In genomic region chr21:27536319-27536718, GRCh38 we compare ENCODE assay signal across 34 cellular contexts.
DNase-seq lines count a peak whose midpoint lies in the region; ATAC-seq, FAIRE-seq and TF ChIP-seq lines count a peak whose summit lies in the region.
"Had no signal": no experiment of that assay in that cellular context is flagged by ENCODE, and none has a peak within 500 bp of the region (broad histone marks: within the 10 kb centered on the region; RNA-seq: fewer than 3 reads in every experiment).

No MANE protein-coding gene starts in this region.

- WGBS in SK-N-SH (ENCODE audit: low lambda C conversion rate) = 76% methylated on average over 3 of the region's 3 CpGs
- 96 to 99% methylated on average over 3 of the region's 3 CpGs for WGBS in testis, 2 donors
- WGBS in pancreas, 2 donors = 82 to 90% methylated on average over 3 of the region's 3 CpGs

- TF ChIP-seq EP300 in SK-N-SH (IDR thresholded peaks at IDR 0.05; ENCODE audit: borderline replicate concordance in 1 of 2, low read depth in 1 of 2, low read length in 1 of 2) = no peak

- H3K9me3 ChIP-seq in SK-N-SH = no peaks in the 10 kb centered on the region
- H3K9me3 ChIP-seq in osteoblast (ENCODE audit: low read depth, low read length) = no peaks in the 10 kb centered on the region
- H3K9me3 ChIP-seq in testis = no peaks in the 10 kb centered on the region
- no peaks in the 10 kb centered on the region for H3K9me3 ChIP-seq in pancreas
- H3K9me3 ChIP-seq: BLaER1, esophagus muscularis mucosa, neutrophil, psoas muscle, sigmoid colon, upper lobe of left lung had no signal

- DNase-seq in H54 (ENCODE audit: insufficient read length, low spot score) (no peak), SK-N-SH (no peak), fibroblast of gingiva (ENCODE audit: low read depth) (peak; percentile 37), osteoblast (ENCODE audit: insufficient read length, low spot score, missing footprints) (no peak), superior temporal gyrus (ENCODE audit: extremely low spot score) (no peak), testis (no peak), pancreas (no peak)
- DNase-seq: ACHN; activated CD4-positive, alpha-beta memory T cell treated with anti-CD3 and anti-CD28 coated beads for 36 hours; activated CD4-positive, CD25-positive, alpha-beta regulatory T cell treated with anti-CD3 and anti-CD28 coated beads, Interleukin-2, amount 50 U/mL, for 72 hours; activated naive CD4-positive, alpha-beta T cell treated with Interleukin-2 at 50 U/mL for 16 hours; cerebellar nuclear complex; DMS153; left ventricle myocardium superior; MG63; naive B cell; NCI-H2081 treated with DMSO at 0.1 percent for 48 hours; NCI-H2227 treated with DMSO at 0.1 percent for 48 hours; NCI-H526 treated with DMSO at 0.1 percent for 48 hours; PC-9; psoas muscle; sigmoid colon; stimulated activated CD4-positive, alpha-beta T cell treated with anti-CD3 and anti-CD28 coated beads, Interleukin-15, amount 100 ng/mL, for 24 hours; substantia nigra; upper lobe of left lung had no signal

- H3K27ac ChIP-seq in SK-N-SH (ENCODE audit: low read depth in 2 of 2, low read length in 1 of 2) = no peak overlapping the region
- no peak overlapping the region for H3K27ac ChIP-seq in osteoblast (ENCODE audit: low read depth, low read length)
- H3K27ac ChIP-seq in testis = no peak overlapping the region
- H3K27ac ChIP-seq in pancreas = no peak overlapping the region
- H3K27ac ChIP-seq: BLaER1, esophagus muscularis mucosa, neutrophil, PC-9, psoas muscle, sigmoid colon, upper lobe of left lung had no signal

- no peak for TF ChIP-seq RAD21 in SK-N-SH (IDR thresholded peaks at IDR 0.05; ENCODE audit: low read length)

- no peak overlapping the region for H3K4me3 ChIP-seq in SK-N-SH (ENCODE audit: low read depth in 2 of 2, low read length in 1 of 2)
- no peak overlapping the region for H3K4me3 ChIP-seq in osteoblast (ENCODE audit: insufficient read depth, low read length)
- no peak overlapping the region for H3K4me3 ChIP-seq in testis
- H3K4me3 ChIP-seq in pancreas = no peak overlapping the region
- H3K4me3 ChIP-seq: BLaER1, esophagus muscularis mucosa, K562, MG63, PC-9, psoas muscle, sigmoid colon, upper lobe of left lung had no signal

- H2AFZ ChIP-seq in SK-N-SH (ENCODE audit: low read depth) = no peak overlapping the region
- H2AFZ ChIP-seq in osteoblast (ENCODE audit: low read length) = no peak overlapping the region
- H2AFZ ChIP-seq: PC-9 had no signal

- H3K9ac ChIP-seq in SK-N-SH = no peak overlapping the region
- H3K9ac ChIP-seq: BLaER1 had no signal

- H3F3A ChIP-seq in SK-N-SH (replicated peaks; ENCODE audit: insufficient read depth) = no peaks in the 10 kb centered on the region

- ATAC-seq in GM21515 (IDR thresholded peaks at IDR 0.05; ENCODE audit: unreplicated experiment) = no peak
- no peak for ATAC-seq in pancreas
- ATAC-seq: K562; left ventricle myocardium superior; psoas muscle; Right ventricle myocardium inferior; stimulated activated memory B cell treated with anti-CD40 and anti-IgM and Interleukin-4, amounts not matched to agents 10 μg/mL and 1 μg/mL and 100 μg/mL, for 72 hours had no signal

- TF ChIP-seq POLR2A in H54 (IDR thresholded peaks at IDR 0.05; ENCODE audit: low read depth, low read length) (no peak), testis (IDR thresholded peaks at IDR 0.05) (no peak)

- POLR2A ChIA-PET in SK-N-SH (lab: Yijun Ruan, JAX) = no interaction called here

- intact Hi-C loops in testis (cut with DNase I; ENCODE audit: low total_unique reads) (no loop called here), pancreas (cut with DNase I) (no loop called here)

- CTCF ChIA-PET in SK-N-SH (lab: Yijun Ruan, JAX) = no interaction called here

- H3K4me1 ChIP-seq in SK-N-SH (ENCODE audit: control insufficient read depth in 1 of 2, insufficient read depth in 2 of 2, low read depth in 1 of 2, low read length in 1 of 2) (peaks cover 0 to 8% of the 10 kb centered on the region in 2 experiments; a peak in 2 of 4 replicates), osteoblast (ENCODE audit: insufficient read depth, low read length) (peaks cover 3% of the 10 kb centered on the region), testis (no peaks in the 10 kb centered on the region), pancreas (no peaks in the 10 kb centered on the region)
- H3K4me1 ChIP-seq: BLaER1, esophagus muscularis mucosa, psoas muscle, sigmoid colon, upper lobe of left lung had no signal

- no peaks in the 10 kb centered on the region for H4K20me1 ChIP-seq in SK-N-SH (ENCODE audit: insufficient read depth)
- H4K20me1 ChIP-seq in osteoblast (ENCODE audit: insufficient read depth, low read length) = no peaks in the 10 kb centered on the region
- H4K20me1 ChIP-seq: BLaER1 had no signal

- H3K27me3 ChIP-seq in SK-N-SH (ENCODE audit: insufficient read depth) (no peaks in the 10 kb centered on the region), osteoblast (ENCODE audit: insufficient read depth, low read length) (no peaks in the 10 kb centered on the region), testis (no peaks in the 10 kb centered on the region), pancreas (no peaks in the 10 kb centered on the region)
- H3K27me3 ChIP-seq: BLaER1, esophagus muscularis mucosa, MG63, neutrophil, sigmoid colon, upper lobe of left lung had no signal

- no peaks in the 10 kb centered on the region for H3K79me2 ChIP-seq in SK-N-SH (ENCODE audit: insufficient read depth)
- no peaks in the 10 kb centered on the region for H3K79me2 ChIP-seq in osteoblast (ENCODE audit: insufficient read depth, low read length)

- H3K4me2 ChIP-seq in SK-N-SH = no peak overlapping the region
- peak overlapping the region; percentile 17 for H3K4me2 ChIP-seq in osteoblast (ENCODE audit: insufficient read depth, low read length)
- H3K4me2 ChIP-seq: BLaER1, PC-9 had no signal

- TF ChIP-seq CTCF in SK-N-SH (IDR thresholded peaks at IDR 0.05) = no peak
- TF ChIP-seq CTCF in osteoblast (IDR thresholded peaks at IDR 0.05; ENCODE audit: extremely low read depth, low read depth, low read length) = no peak
- no peak for TF ChIP-seq CTCF in testis (IDR thresholded peaks at IDR 0.05)
- TF ChIP-seq CTCF in pancreas (IDR thresholded peaks at IDR 0.05) = no peak

- peak; percentile 89 for FAIRE-seq in H54 (lab: Jason Lieb, UNC)
- FAIRE-seq in pancreas (lab: Jason Lieb, UNC) = no peak
- FAIRE-seq: G401.6, K562, keratinocyte had no signal

- H3K36me3 ChIP-seq in SK-N-SH (replicated peaks in 1 of 2; ENCODE audit: control insufficient read depth in 1 of 2, insufficient read depth in 2 of 2, low read length in 1 of 2) (no peaks in the 10 kb centered on the region), osteoblast (ENCODE audit: insufficient read depth, low read length) (no peaks in the 10 kb centered on the region), testis (ENCODE audit: low read depth, missing control alignments) (no peaks in the 10 kb centered on the region), pancreas (no peaks in the 10 kb centered on the region)
- H3K36me3 ChIP-seq: BLaER1, esophagus muscularis mucosa, neutrophil, sigmoid colon, upper lobe of left lung had no signal

- no peaks in the 10 kb centered on the region for H3K9me2 ChIP-seq in SK-N-SH

TF ChIP-seq in SK-N-SH, 30 proteins besides CTCF, POLR2A, EP300 and RAD21:
- TF ChIP-seq JUND (IDR thresholded peaks at IDR 0.05) = peak; percentile 17; the same call in 1 of the 2 replicates
- peak; percentile 12; the same call in 1 of the 2 replicates for TF ChIP-seq PBX3 (IDR thresholded peaks at IDR 0.05)
- no peak for TF ChIP-seq EZH2phosphoT487 (IDR thresholded peaks at IDR 0.05; ENCODE audit: borderline replicate concordance, low read depth)
- no peak for TF ChIP-seq ELF1 (IDR thresholded peaks at IDR 0.05)
